Comparison of ENCODE assay signal across 23 cellular contexts in the genomic region with DNA sequence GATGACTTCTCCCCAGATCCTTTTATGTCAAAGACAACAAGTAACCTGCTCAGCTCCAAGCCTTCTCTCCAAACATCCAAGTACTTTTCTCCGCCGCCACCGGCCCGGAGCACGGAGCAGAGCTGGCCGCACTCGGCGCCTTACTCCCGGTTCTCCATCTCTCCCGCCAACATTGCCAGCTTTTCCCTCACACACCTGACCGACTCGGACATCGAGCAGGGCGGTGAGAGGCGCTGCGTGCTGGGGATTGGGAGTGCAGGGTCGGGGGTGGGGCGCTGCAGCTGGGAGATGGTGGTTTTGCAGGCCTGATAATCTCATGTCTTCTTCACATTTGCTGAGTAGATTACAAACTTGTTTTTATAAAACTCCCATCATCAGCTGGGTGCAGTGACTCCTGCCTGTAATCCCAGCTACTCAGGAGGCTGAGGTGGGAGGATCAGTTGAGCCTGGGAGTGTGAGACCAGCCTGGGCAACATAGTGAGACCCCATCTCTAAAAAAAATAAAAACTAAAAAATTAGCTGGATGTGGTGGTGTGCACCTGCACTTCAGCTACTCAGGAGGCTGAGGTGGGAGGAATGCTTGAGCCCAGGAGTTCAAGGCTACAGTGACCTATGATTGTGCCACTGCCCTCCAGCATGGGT. TPM values are rescaled to one million over a fixed set of nuclear protein-coding genes. Genes with fewer than 3 reads are reported as not detected.
DNase-seq lines count a peak whose midpoint lies in the region; ATAC-seq and TF ChIP-seq lines count a peak whose summit lies in the region.
"Had no signal": no experiment of that assay in that cellular context is flagged by ENCODE, and none has a peak within 500 bp of the region (broad histone marks: within the 10 kb centered on the region; RNA-seq: fewer than 3 reads in every experiment).

No MANE protein-coding gene starts in this region.

- H3K27ac ChIP-seq in CD4-positive, CD25-positive, alpha-beta regulatory T cell (ENCODE audit: insufficient read depth, low read length, poor library complexity, severe bottlenecking) = no peak overlapping the region
- peak overlapping the region; percentile 49 for H3K27ac ChIP-seq in VCaP
- H3K27ac ChIP-seq: body of pancreas, neural progenitor cell, SJSA1 had no signal

- H3K27me3 ChIP-seq in CD4-positive, CD25-positive, alpha-beta regulatory T cell (ENCODE audit: control insufficient read depth, insufficient read depth, low read length) = no peaks in the 10 kb centered on the region
- H3K27me3 ChIP-seq: body of pancreas, neural progenitor cell, SJSA1 had no signal

- H3K9me3 Mint-ChIP-seq in activated CD4-positive, alpha-beta T cell treated with anti-CD3 and anti-CD28 coated beads, Interleukin-2, amount 10 ng/mL, durations not matched to agents 24 days and 14 days = peaks cover 2% of the 10 kb centered on the region
- H3K9me3 Mint-ChIP-seq in CD4-positive, CD25-positive, alpha-beta regulatory T cell = peaks cover 0 to 3% (median 2%) of the 10 kb centered on the region in 7 donors
- peaks cover 3% of the 10 kb centered on the region for H3K9me3 Mint-ChIP-seq in memory B cell
- H3K9me3 Mint-ChIP-seq: type B pancreatic cell had no signal

- no peak overlapping the region for H3K4me3 Mint-ChIP-seq in activated CD4-positive, alpha-beta T cell treated with anti-CD3 and anti-CD28 coated beads, Interleukin-2, amount 10 ng/mL, durations not matched to agents 24 days and 14 days
- H3K4me3 Mint-ChIP-seq in CD4-positive, CD25-positive, alpha-beta regulatory T cell = peak overlapping the region in 3 of 4 donors; percentile 47 to 56 (median 50)
- peak overlapping the region; percentile 77 for H3K4me3 Mint-ChIP-seq in memory B cell
- H3K4me3 Mint-ChIP-seq: neural progenitor cell, type B pancreatic cell had no signal

- ATAC-seq in CD4-positive, CD25-positive, alpha-beta regulatory T cell (ENCODE audit: low read depth in 2 of 2) = no peak
- ATAC-seq in memory B cell (ENCODE audit: low read depth) (no peak), Right ventricle myocardium superior (ENCODE audit: poor library complexity) (no peak)
- ATAC-seq: body of pancreas, sciatic nerve had no signal

- no peak for DNase-seq in activated CD4-positive, alpha-beta T cell treated with anti-CD3 and anti-CD28 coated beads, Interleukin-2, amount 10 ng/mL, durations not matched to agents 24 days and 14 days
- DNase-seq in activated CD4-positive, alpha-beta T cell treated with anti-CD3 and anti-CD28 coated beads, Interleukin-2, amount 50 U/mL, for 4 hours = no peak
- DNase-seq in CD4-positive, CD25-positive, alpha-beta regulatory T cell = no peak
- DNase-seq in memory B cell (ENCODE audit: low spot score in 2 of 2) (no peak), Right ventricle myocardium superior (no peak)
- DNase-seq in activated effector memory CD4-positive, alpha-beta T cell treated with Interleukin-2 at 50 U/mL for 16 hours = no peak
- no peak for DNase-seq in activated CD4-positive, CD25-positive, alpha-beta regulatory T cell treated with anti-CD3 and anti-CD28 coated beads, Interleukin-2, amount 50 U/mL, for 72 hours
- DNase-seq: 8988T; activated CD4-positive, alpha-beta T cell treated with anti-CD3 and anti-CD28 coated beads, Interleukin-2, amount 50 U/mL, for 1 hour; body of pancreas; DMS79; glutamatergic neuron; KG1; kidney glomerular epithelial cell; NCI-H1436; T-helper 2 cell had no signal

- intact Hi-C loops in activated CD4-positive, alpha-beta T cell treated with anti-CD3 and anti-CD28 coated beads, Interleukin-2, amount 10 ng/mL, durations not matched to agents 24 days and 14 days (cut with micrococcal nuclease) = loop anchor here (2.0 to 5.0 kb wide), 2 partner anchors 48 to 77 kb away; a partner anchor contains a TSS
- intact Hi-C loops in Right ventricle myocardium superior (cut with DNase I) = no loop called here

- no peaks in the 10 kb centered on the region for H3K27me3 Mint-ChIP-seq in activated CD4-positive, alpha-beta T cell treated with anti-CD3 and anti-CD28 coated beads, Interleukin-2, amount 10 ng/mL, durations not matched to agents 24 days and 14 days
- no peaks in the 10 kb centered on the region for H3K27me3 Mint-ChIP-seq in CD4-positive, CD25-positive, alpha-beta regulatory T cell
- H3K27me3 Mint-ChIP-seq in memory B cell = peaks cover 10% of the 10 kb centered on the region
- H3K27me3 Mint-ChIP-seq: type B pancreatic cell had no signal

- peaks cover 35% of the 10 kb centered on the region for H3K36me3 Mint-ChIP-seq in activated CD4-positive, alpha-beta T cell treated with anti-CD3 and anti-CD28 coated beads, Interleukin-2, amount 10 ng/mL, durations not matched to agents 24 days and 14 days (ENCODE audit: low read depth)
- peaks cover 28% of the 10 kb centered on the region for H3K36me3 Mint-ChIP-seq in CD4-positive, CD25-positive, alpha-beta regulatory T cell
- H3K36me3 Mint-ChIP-seq in memory B cell = peaks cover 35% of the 10 kb centered on the region

- H3K4me1 Mint-ChIP-seq in activated CD4-positive, alpha-beta T cell treated with anti-CD3 and anti-CD28 coated beads, Interleukin-2, amount 10 ng/mL, durations not matched to agents 24 days and 14 days = peaks cover 36% of the 10 kb centered on the region
- H3K4me1 Mint-ChIP-seq in CD4-positive, CD25-positive, alpha-beta regulatory T cell = peaks cover 29 to 58% (median 35%) of the 10 kb centered on the region in 4 donors
- H3K4me1 Mint-ChIP-seq in memory B cell = peaks cover 38% of the 10 kb centered on the region
- H3K4me1 Mint-ChIP-seq: neural progenitor cell had no signal

- no peak overlapping the region for H3K4me3 ChIP-seq in CD4-positive, CD25-positive, alpha-beta regulatory T cell (ENCODE audit: low read depth, low read length)
- H3K4me3 ChIP-seq: body of pancreas, lung, neural progenitor cell, SJSA1 had no signal

- peaks cover 32% of the 10 kb centered on the region for H3K36me3 ChIP-seq in CD4-positive, CD25-positive, alpha-beta regulatory T cell (ENCODE audit: control insufficient read depth, insufficient read depth, low read length)
- H3K36me3 ChIP-seq: neural progenitor cell, SJSA1 had no signal

- H3K27ac Mint-ChIP-seq in activated CD4-positive, alpha-beta T cell treated with anti-CD3 and anti-CD28 coated beads, Interleukin-2, amount 10 ng/mL, durations not matched to agents 24 days and 14 days = peak overlapping the region; percentile 11
- peak overlapping the region; percentile 29 to 98 (median 86) for H3K27ac Mint-ChIP-seq in CD4-positive, CD25-positive, alpha-beta regulatory T cell
- H3K27ac Mint-ChIP-seq in memory B cell = peak overlapping the region; percentile 86
- H3K27ac Mint-ChIP-seq: neural progenitor cell, type B pancreatic cell had no signal

- no peak for TF ChIP-seq CTCF in VCaP (conservative IDR thresholded peaks at IDR 0.05)

- no peaks in the 10 kb centered on the region for H3K9me3 ChIP-seq in CD4-positive, CD25-positive, alpha-beta regulatory T cell (ENCODE audit: control insufficient read depth in 2 of 2, low read length in 2 of 2)
- H3K9me3 ChIP-seq: body of pancreas, SJSA1 had no signal

- H3K4me1 ChIP-seq in CD4-positive, CD25-positive, alpha-beta regulatory T cell (ENCODE audit: control insufficient read depth, insufficient read depth, low read length, poor library complexity, severe bottlenecking) = peaks cover 42% of the 10 kb centered on the region
- H3K4me1 ChIP-seq: body of pancreas, neural progenitor cell, SJSA1 had no signal

RNA-seq across cellular contexts. Expression of a gene that starts 7.2 kb away (rescaled TPM):
- total RNA-seq in activated CD4-positive, alpha-beta T cell treated with anti-CD3 and anti-CD28 coated beads, Interleukin-2, amount 10 ng/mL, durations not matched to agents 24 days and 14 days = 0.40 and 0.72 TPM in 2 replicates
- total RNA-seq in CD4-positive, CD25-positive, alpha-beta regulatory T cell = not detected
- polyA plus RNA-seq in CD4-positive, CD25-positive, alpha-beta regulatory T cell = not detected
- total RNA-seq in Right ventricle myocardium superior = not detected
- total RNA-seq: HT1080, sciatic nerve, SJSA1 had no signal

RNA-seq across cellular contexts. Expression of a gene that starts 47.9 kb away (rescaled TPM):
- 43.1 and 47.8 TPM in 2 replicates for total RNA-seq in activated CD4-positive, alpha-beta T cell treated with anti-CD3 and anti-CD28 coated beads, Interleukin-2, amount 10 ng/mL, durations not matched to agents 24 days and 14 days
- 118 TPM for total RNA-seq in CD4-positive, CD25-positive, alpha-beta regulatory T cell
- 10 to 100 TPM; 11.0 to 21.3 (median 15.7) TPM for polyA plus RNA-seq in CD4-positive, CD25-positive, alpha-beta regulatory T cell
- total RNA-seq in Right ventricle myocardium superior = 16.1 TPM

Comparison
In these comparisons a context has a peak if more than half of its experiments do, and no peak if none do; other contexts are left out.
1. H3K27ac Mint-ChIP-seq: peak in every context shown above with its lines; median percentile 86 in CD4-positive, CD25-positive, alpha-beta regulatory T cell; 86 in memory B cell; 11 in activated CD4-positive, alpha-beta T cell treated with anti-CD3 and anti-CD28 coated beads, Interleukin-2, amount 10 ng/mL, durations not matched to agents 24 days and 14 days.